In genomic region chr11:72445423-72445822, GRCh38 we compare ENCODE assay signal across 2 cellular contexts.
A peak's percentile ranks its signal among the peaks of the same experiment; 100 is the strongest.
TF ChIP-seq lines count a peak whose summit lies in the region.

No MANE protein-coding gene starts in this region.

TF ChIP-seq in HepG2, 621 proteins besides CTCF, POLR2A, EP300 and RAD21:
- TF ChIP-seq KLF16 (CRISPR knock-in tag; IDR thresholded peaks at IDR 0.05) (no peak), ZNF569 (CRISPR knock-in tag; IDR thresholded peaks at IDR 0.05; ENCODE audit: borderline replicate concordance) (no peak), ZNF3 (CRISPR knock-in tag; IDR thresholded peaks at IDR 0.05) (no peak), NFE2L2 (IDR thresholded peaks at IDR 0.05; ENCODE audit: low read length) (peak; percentile 80), ZBED4 (CRISPR knock-in tag; IDR thresholded peaks at IDR 0.05; ENCODE audit: borderline replicate concordance) (no peak), ZNF616 (CRISPR knock-in tag; IDR thresholded peaks at IDR 0.05; ENCODE audit: low read depth) (no peak), ZNF768 (CRISPR knock-in tag; IDR thresholded peaks at IDR 0.05) (no peak), ZNF572 (CRISPR knock-in tag; IDR thresholded peaks at IDR 0.05) (no peak), MAFF (IDR thresholded peaks at IDR 0.05; ENCODE audit: low read depth, low read length) (0 out of 2 replicates have a peak, but pooled peaks have one; percentile 11), MAFK (conservative IDR thresholded peaks at IDR 0.05 in 1 of 2, IDR thresholded peaks at IDR 0.05 in 1 of 2; ENCODE audit: low read length in 2 of 2) (peak; percentile 35 to 42; a peak in 2 of 4 replicates), ZFP82 (CRISPR knock-in tag; IDR thresholded peaks at IDR 0.05; ENCODE audit: borderline replicate concordance) (no peak), MLXIP (CRISPR knock-in tag; IDR thresholded peaks at IDR 0.05; ENCODE audit: borderline replicate concordance) (no peak)

TF ChIP-seq in IMR-90, 13 proteins besides CTCF, POLR2A, EP300 and RAD21:
- TF ChIP-seq MAFK (IDR thresholded peaks at IDR 0.05; ENCODE audit: low read depth, low read length) (no peak), NFE2L2 (IDR thresholded peaks at IDR 0.05; ENCODE audit: low read depth, low read length) (peak; percentile 80), MAZ (IDR thresholded peaks at IDR 0.05; ENCODE audit: borderline replicate concordance, low read depth, low read length) (no peak), RFX5 (IDR thresholded peaks at IDR 0.05; ENCODE audit: low read depth, low read length) (no peak)
